24 cellular contexts compared by ENCODE assay signal in genomic region chr18:28916436-28916835, GRCh38.
DNase-seq lines count a peak whose midpoint lies in the region; ATAC-seq, FAIRE-seq and TF ChIP-seq lines count a peak whose summit lies in the region.
"Had no signal": no experiment of that assay in that cellular context is flagged by ENCODE, and none has a peak within 500 bp of the region (broad histone marks: within the 10 kb centered on the region; RNA-seq: fewer than 3 reads in every experiment).

No MANE protein-coding gene starts in this region.

- no peaks in the 10 kb centered on the region for H3K36me3 Mint-ChIP-seq in astrocyte (ENCODE audit: low read depth, unreplicated experiment)
- H3K36me3 Mint-ChIP-seq: CD14-positive monocyte had no signal

- H3K4me3 ChIP-seq in astrocyte (ENCODE audit: insufficient read depth, low read depth, low read length) = no peak overlapping the region
- H3K4me3 ChIP-seq in fibroblast of the aortic adventitia (ENCODE audit: low read depth, low read length) = no peak overlapping the region
- no peak overlapping the region for H3K4me3 ChIP-seq in smooth muscle cell
- H3K4me3 ChIP-seq: A549; BLaER1 treated with 17β-estradiol and CSF1 and Interleukin-3, amounts not matched to agents 10 nM and 100 nM; GM23338 had no signal

- H3K4me1 ChIP-seq in astrocyte (ENCODE audit: insufficient read depth, low read length) (no peaks in the 10 kb centered on the region), smooth muscle cell (ENCODE audit: low read depth) (peaks cover 8% of the 10 kb centered on the region)
- H3K4me1 ChIP-seq: A549; BE2C; BLaER1 treated with 17β-estradiol and CSF1 and Interleukin-3, amounts not matched to agents 10 nM and 100 nM had no signal

- H3K27ac ChIP-seq in astrocyte (ENCODE audit: low read depth, low read length) (no peak overlapping the region), smooth muscle cell (ENCODE audit: low read depth) (peak overlapping the region; percentile 6)
- H3K27ac ChIP-seq: A549; BLaER1 treated with 17β-estradiol and CSF1 and Interleukin-3, amounts not matched to agents 10 nM and 100 nM had no signal

- H3K27me3 Mint-ChIP-seq in astrocyte (ENCODE audit: low read depth, unreplicated experiment) = no peaks in the 10 kb centered on the region
- H3K27me3 Mint-ChIP-seq: CD4-positive, alpha-beta T cell; CD8-positive, alpha-beta memory T cell had no signal

- H3K4me3 Mint-ChIP-seq in astrocyte (ENCODE audit: unreplicated experiment) = no peak overlapping the region
- H3K4me3 Mint-ChIP-seq: CD14-positive monocyte; CD4-positive, alpha-beta T cell; CD8-positive, alpha-beta memory T cell; GM23338; H9 had no signal

- H3K9me3 Mint-ChIP-seq in astrocyte (ENCODE audit: unreplicated experiment) = peaks cover 4% of the 10 kb centered on the region

- H3K27ac Mint-ChIP-seq in astrocyte (ENCODE audit: unreplicated experiment) = no peak overlapping the region
- H3K27ac Mint-ChIP-seq: CD14-positive monocyte; CD4-positive, alpha-beta T cell; CD8-positive, alpha-beta memory T cell; GM23338; H9 had no signal

- FAIRE-seq in D721Med (lab: Jason Lieb, UNC) = peak; percentile 72
- FAIRE-seq in astrocyte (lab: Jason Lieb, UNC) = no peak
- FAIRE-seq: A549, GM12891, GM18507 had no signal

- H3K79me2 ChIP-seq in astrocyte (ENCODE audit: insufficient read depth, low read length) (no peaks in the 10 kb centered on the region), smooth muscle cell (ENCODE audit: low read depth) (no peaks in the 10 kb centered on the region)

- H3F3A ChIP-seq in smooth muscle cell (ENCODE audit: low read depth) = peaks cover 3% of the 10 kb centered on the region

- TF ChIP-seq CTCF in D721Med (IDR thresholded peaks at IDR 0.05; ENCODE audit: insufficient read depth, missing control alignments) (no peak), astrocyte (IDR thresholded peaks at IDR 0.05; ENCODE audit: insufficient read depth, low read depth, low read length) (no peak), fibroblast of the aortic adventitia (IDR thresholded peaks at IDR 0.05; ENCODE audit: insufficient read depth, low read length) (no peak), smooth muscle cell (IDR thresholded peaks at IDR 0.05; ENCODE audit: borderline replicate concordance, insufficient read depth, poor library complexity, severe bottlenecking) (no peak)

- ATAC-seq in HG03565 (IDR thresholded peaks at IDR 0.05; ENCODE audit: unreplicated experiment) (no peak), GM21786 (IDR thresholded peaks at IDR 0.05; ENCODE audit: unreplicated experiment) (no peak)
- ATAC-seq: A549, GM23338, HCT116 had no signal

- H2AFZ ChIP-seq in astrocyte (ENCODE audit: low read depth, low read length) = no peak overlapping the region
- peak overlapping the region; percentile 56 for H2AFZ ChIP-seq in smooth muscle cell (ENCODE audit: low read depth)
- H2AFZ ChIP-seq: GM23338 had no signal

- H3K9ac ChIP-seq in astrocyte (ENCODE audit: low read length) (no peak overlapping the region), smooth muscle cell (ENCODE audit: low read depth) (no peak overlapping the region)
- H3K9ac ChIP-seq: BLaER1 treated with 17β-estradiol and CSF1 and Interleukin-3, amounts not matched to agents 10 nM and 100 nM had no signal

- H3K27me3 ChIP-seq in astrocyte (ENCODE audit: insufficient read depth, low read length) (no peaks in the 10 kb centered on the region), smooth muscle cell (ENCODE audit: low read depth) (no peaks in the 10 kb centered on the region)
- H3K27me3 ChIP-seq: BE2C; BLaER1 treated with 17β-estradiol and CSF1 and Interleukin-3, amounts not matched to agents 10 nM and 100 nM had no signal

- H3K36me3 ChIP-seq in astrocyte (ENCODE audit: insufficient read depth, low read length) (no peaks in the 10 kb centered on the region), smooth muscle cell (ENCODE audit: low read depth) (no peaks in the 10 kb centered on the region)
- H3K36me3 ChIP-seq: BE2C; BLaER1 treated with 17β-estradiol and CSF1 and Interleukin-3, amounts not matched to agents 10 nM and 100 nM had no signal

- H4K20me1 ChIP-seq in astrocyte (ENCODE audit: insufficient read depth, low read length) (no peaks in the 10 kb centered on the region), smooth muscle cell (ENCODE audit: low read depth) (no peaks in the 10 kb centered on the region)
- H4K20me1 ChIP-seq: BLaER1 treated with 17β-estradiol and CSF1 and Interleukin-3, amounts not matched to agents 10 nM and 100 nM had no signal

- H3K9me3 ChIP-seq in astrocyte (ENCODE audit: insufficient read depth, low read depth, low read length) (peaks cover 2% of the 10 kb centered on the region), smooth muscle cell (replicated peaks; ENCODE audit: low read depth) (no peaks in the 10 kb centered on the region)
- H3K9me3 ChIP-seq: A549, BE2C had no signal

- H3K4me2 ChIP-seq in astrocyte (ENCODE audit: low read length) (no peak overlapping the region), smooth muscle cell (peak overlapping the region; percentile 33)
- H3K4me2 ChIP-seq: A549; BLaER1 treated with 17β-estradiol and CSF1 and Interleukin-3, amounts not matched to agents 10 nM and 100 nM; GM23338 had no signal

- H3K4me1 Mint-ChIP-seq in astrocyte (ENCODE audit: low read depth, unreplicated experiment) = no peaks in the 10 kb centered on the region
- H3K4me1 Mint-ChIP-seq: CD14-positive monocyte; CD8-positive, alpha-beta memory T cell had no signal

- DNase-seq in D721Med (ENCODE audit: insufficient read length, low spot score) = no peak
- DNase-seq in astrocyte (ENCODE audit: low read depth) = peak; percentile 55
- peak; percentile 20 for DNase-seq in fibroblast of the aortic adventitia (ENCODE audit: low read depth)
- DNase-seq in smooth muscle cell (lab: John Stamatoyannopoulos, UW; ENCODE audit: unreplicated experiment) = no peak
- no peak for DNase-seq in NCI-H1417 treated with DMSO at 0.1 percent for 48 hours (lab: John Stamatoyannopoulos, UW)
- DNase-seq: 8988T; ACHN; AML-193; BE2C; CD4-positive, alpha-beta T cell; CD8-positive, alpha-beta memory T cell; DMS53; DMS79 treated with DMSO at 0.1 percent for 48 hours; GF-D8; H9 had no signal

Comparison
In these comparisons a context has a peak if more than half of its experiments do, and no peak if none do; other contexts are left out.
1. DNase-seq: peak in astrocyte (single experiment) and fibroblast of the aortic adventitia (single experiment); none in D721Med (single experiment), smooth muscle cell (single experiment) and NCI-H1417 treated with DMSO at 0.1 percent for 48 hours (single experiment).